ENCODE assay signal across 9 cellular contexts in genomic region chr15:70093070-70093469, GRCh38. TPM values are rescaled to one million over a fixed set of nuclear protein-coding genes. Genes with fewer than 3 reads are reported as not detected.
DNase-seq lines count a peak whose midpoint lies in the region; ATAC-seq and TF ChIP-seq lines count a peak whose summit lies in the region.
"Had no signal": no experiment of that assay in that cellular context is flagged by ENCODE, and none has a peak within 500 bp of the region (broad histone marks: within the 10 kb centered on the region; RNA-seq: fewer than 3 reads in every experiment).

No MANE protein-coding gene starts in this region.

- H2AFZ ChIP-seq in parathyroid adenoma: no peak overlapping the region

- H3K27me3 ChIP-seq in Caco-2 (replicated peaks; ENCODE audit: control insufficient read depth, insufficient read depth, low read length) (no peaks in the 10 kb centered on the region), parathyroid adenoma (ENCODE audit: control insufficient read depth, insufficient read depth, low read length) (no peaks in the 10 kb centered on the region)

- H3K4me3 ChIP-seq in Caco-2 (ENCODE audit: low read depth, low read length) (no peak overlapping the region), parathyroid adenoma (ENCODE audit: low read depth, low read length) (peak overlapping the region; percentile 35)

- H3K27ac ChIP-seq in parathyroid adenoma: no peak overlapping the region

- BruUV-seq in Caco-2 (replicated peaks; lab: Mats Ljungman, UMichigan): no TSS peak

- no peak overlapping the region for H3K9ac ChIP-seq in parathyroid adenoma

- H3K4me1 Mint-ChIP-seq in Caco-2 (ENCODE audit: low read depth, unreplicated experiment): peaks cover 47% of the 10 kb centered on the region

- DNase-seq in Caco-2 (no peak), NCI-H69 (lab: John Stamatoyannopoulos, UW) (peak; percentile 52), dermis blood vessel endothelial cell (peak; percentile 32), DMS114 treated with DMSO at 0.1 percent for 48 hours (lab: John Stamatoyannopoulos, UW; ENCODE audit: unreplicated experiment) (no peak), inferior parietal cortex (ENCODE audit: extremely low spot score) (no peak), kidney glomerular epithelial cell (lab: John Stamatoyannopoulos, UW) (no peak)
- DNase-seq: cortex of kidney had no signal

- H3K4me1 ChIP-seq in Caco-2: peaks cover 53% of the 10 kb centered on the region
- peaks cover 16% of the 10 kb centered on the region for H3K4me1 ChIP-seq in parathyroid adenoma

- peak overlapping the region; percentile 53 for H3K4me2 ChIP-seq in parathyroid adenoma (ENCODE audit: low read length)

- peaks cover 94% of the 10 kb centered on the region for H3K36me3 Mint-ChIP-seq in Caco-2 (ENCODE audit: insufficient read depth, unreplicated experiment)

- H3K9me3 ChIP-seq in Caco-2: no peaks in the 10 kb centered on the region
- H3K9me3 ChIP-seq in parathyroid adenoma (ENCODE audit: control insufficient read depth, low read length): no peaks in the 10 kb centered on the region

- peak overlapping the region; percentile 98 for H3K4me3 Mint-ChIP-seq in Caco-2 (ENCODE audit: unreplicated experiment)

- H3K27me3 Mint-ChIP-seq in Caco-2 (ENCODE audit: insufficient read depth, unreplicated experiment): no peaks in the 10 kb centered on the region

- H3K79me2 ChIP-seq in parathyroid adenoma: no peaks in the 10 kb centered on the region

- intact Hi-C loops in Caco-2 (cut with micrococcal nuclease; ENCODE audit: unreplicated experiment): loop anchor here (10.0 kb wide), 2 partner anchors 272 to 522 kb away; no protein-coding TSS in a partner anchor

- POLR2A ChIA-PET in Caco-2 (lab: Charles Lee): interaction anchor here (1.9 kb wide), 1 partner anchor 626 kb away, joined by 4 read pairs; no protein-coding TSS in a partner anchor

- H3K9me3 Mint-ChIP-seq in Caco-2 (ENCODE audit: unreplicated experiment): no peaks in the 10 kb centered on the region

- no peak for ATAC-seq in GM21447 (IDR thresholded peaks at IDR 0.05; ENCODE audit: unreplicated experiment)

- H3K27ac Mint-ChIP-seq in Caco-2 (ENCODE audit: unreplicated experiment): peak overlapping the region; percentile 82

- CTCF ChIA-PET in Caco-2 (lab: Charles Lee): interaction anchor here (2.0 kb wide), 1 partner anchor 630 kb away, joined by 5 read pairs; no protein-coding TSS in a partner anchor

- H3K36me3 ChIP-seq in Caco-2 (ENCODE audit: control insufficient read depth, insufficient read depth, low read length) (peaks cover 1% of the 10 kb centered on the region; the same call in 1 of the 2 replicates), parathyroid adenoma (ENCODE audit: control insufficient read depth, insufficient read depth, low read length) (no peaks in the 10 kb centered on the region)

- TF ChIP-seq CTCF in Caco-2 (IDR thresholded peaks at IDR 0.05; ENCODE audit: insufficient read depth in 1 of 2, low read depth in 1 of 2, low read length in 1 of 2, severe bottlenecking in 1 of 2, unreplicated experiment in 1 of 2) (no peak), parathyroid adenoma (IDR thresholded peaks at IDR 0.05) (no peak)

RNA-seq across cellular contexts. Expression of gene TLE3, which starts 4.6 kb away (rescaled TPM):
- total RNA-seq in Caco-2 (2022) (96.0 and 105 TPM in 2 replicates), dermis blood vessel endothelial cell (25.4 and 38.3 TPM in 2 replicates)

Comparison
In these comparisons a context has a peak if more than half of its experiments do, and no peak if none do; other contexts are left out.
1. DNase-seq: peak in NCI-H69 (single experiment) and dermis blood vessel endothelial cell (single experiment); none in Caco-2 (0 of 2), DMS114 treated with DMSO at 0.1 percent for 48 hours (single experiment), inferior parietal cortex (single experiment) and kidney glomerular epithelial cell (single experiment).